9 cellular contexts compared by ENCODE assay signal in genomic region chr20:10502098-10502526, GRCh38.
DNase-seq lines count a peak whose midpoint lies in the region; ATAC-seq and TF ChIP-seq lines count a peak whose summit lies in the region.
"Had no signal": no experiment of that assay in that cellular context is flagged by ENCODE, and none has a peak within 500 bp of the region (broad histone marks: within the 10 kb centered on the region; RNA-seq: fewer than 3 reads in every experiment).

No MANE protein-coding gene starts in this region.

- H3K27me3 Mint-ChIP-seq in activated CD4-positive, alpha-beta T cell treated with anti-CD3 and anti-CD28 coated beads, Interleukin-2, amount 10 ng/mL, durations not matched to agents 24 days and 14 days = no peaks in the 10 kb centered on the region

- peak overlapping the region; percentile 5 for H3K27ac ChIP-seq in caudate nucleus (ENCODE audit: low read depth, low read length)
- H3K27ac ChIP-seq in thyroid gland = no peak overlapping the region

- peak; percentile 82 for ATAC-seq in stimulated activated naive CD8-positive, alpha-beta T cell treated with anti-CD3 and anti-CD28 coated beads, Interleukin-15, Interleukin-2, amounts not matched to agents 100 U/mL and 50 U/mL, for 24 hours
- no peak for ATAC-seq in HG03342 (IDR thresholded peaks at IDR 0.05; ENCODE audit: unreplicated experiment)

- no peak for TF ChIP-seq POLR2A in thyroid gland (IDR thresholded peaks at IDR 0.05)

- H3K4me3 Mint-ChIP-seq in activated CD4-positive, alpha-beta T cell treated with anti-CD3 and anti-CD28 coated beads, Interleukin-2, amount 10 ng/mL, durations not matched to agents 24 days and 14 days = peak overlapping the region; percentile 86

- peak; percentile 68 for DNase-seq in activated CD4-positive, alpha-beta T cell treated with anti-CD3 and anti-CD28 coated beads, Interleukin-2, amount 10 ng/mL, durations not matched to agents 24 days and 14 days
- no peak for DNase-seq in activated CD4-positive, alpha-beta T cell treated with anti-CD3 and anti-CD28 coated beads, Interleukin-2, amount 50 U/mL, for 1 hour
- peak; percentile 52 for DNase-seq in SK-MEL-5 (ENCODE audit: low read depth, low spot score)
- DNase-seq in caudate nucleus (lab: John Stamatoyannopoulos, UW) = no peak
- DNase-seq in stimulated activated naive CD8-positive, alpha-beta T cell treated with anti-CD3 and anti-CD28 coated beads, Interleukin-15, Interleukin-2, amounts not matched to agents 100 U/mL and 50 U/mL, for 24 hours = peak; percentile 15
- DNase-seq in thyroid gland = no peak
- DNase-seq in NCI-H748 (lab: John Stamatoyannopoulos, UW; ENCODE audit: unreplicated experiment) = no peak
- DNase-seq: kidney glomerular epithelial cell had no signal

- H3K4me3 ChIP-seq in thyroid gland (replicated peaks in 1 of 3) = no peak overlapping the region

- H3K9me3 Mint-ChIP-seq in activated CD4-positive, alpha-beta T cell treated with anti-CD3 and anti-CD28 coated beads, Interleukin-2, amount 10 ng/mL, durations not matched to agents 24 days and 14 days = no peaks in the 10 kb centered on the region

- H3K27ac Mint-ChIP-seq in activated CD4-positive, alpha-beta T cell treated with anti-CD3 and anti-CD28 coated beads, Interleukin-2, amount 10 ng/mL, durations not matched to agents 24 days and 14 days = peak overlapping the region; percentile 85

- in situ Hi-C loops in SK-MEL-5 (cut with HindIII; ENCODE audit: low pct_unique_long_range_greater_than_20kb, low sequenced_read_pairs) = no loop called here

- peaks cover 15 to 29% of the 10 kb centered on the region in 2 donors for H3K4me1 ChIP-seq in thyroid gland

- H3K36me3 Mint-ChIP-seq in activated CD4-positive, alpha-beta T cell treated with anti-CD3 and anti-CD28 coated beads, Interleukin-2, amount 10 ng/mL, durations not matched to agents 24 days and 14 days (ENCODE audit: low read depth) = no peaks in the 10 kb centered on the region

- H3K27me3 ChIP-seq in thyroid gland = no peaks in the 10 kb centered on the region

- no peaks in the 10 kb centered on the region for H3K36me3 ChIP-seq in thyroid gland

- H3K4me1 Mint-ChIP-seq in activated CD4-positive, alpha-beta T cell treated with anti-CD3 and anti-CD28 coated beads, Interleukin-2, amount 10 ng/mL, durations not matched to agents 24 days and 14 days = peaks cover 28% of the 10 kb centered on the region

- intact Hi-C loops in activated CD4-positive, alpha-beta T cell treated with anti-CD3 and anti-CD28 coated beads, Interleukin-2, amount 10 ng/mL, durations not matched to agents 24 days and 14 days (cut with micrococcal nuclease) = no loop called here
- intact Hi-C loops in thyroid gland (cut with DNase I) = no loop called here

- H3K9me3 ChIP-seq in thyroid gland = no peaks in the 10 kb centered on the region

- 90 to 96% methylated on average over 5 of the region's 5 CpGs for WGBS in thyroid gland, 2 donors

- no peak for TF ChIP-seq CTCF in thyroid gland (IDR thresholded peaks at IDR 0.05)

Comparison
In these comparisons a context has a peak if more than half of its experiments do, and no peak if none do; other contexts are left out.
1. DNase-seq: peak in activated CD4-positive, alpha-beta T cell treated with anti-CD3 and anti-CD28 coated beads, Interleukin-2, amount 10 ng/mL, durations not matched to agents 24 days and 14 days (single experiment), SK-MEL-5 (single experiment) and stimulated activated naive CD8-positive, alpha-beta T cell treated with anti-CD3 and anti-CD28 coated beads, Interleukin-15, Interleukin-2, amounts not matched to agents 100 U/mL and 50 U/mL, for 24 hours (single experiment); none in activated CD4-positive, alpha-beta T cell treated with anti-CD3 and anti-CD28 coated beads, Interleukin-2, amount 50 U/mL, for 1 hour (single experiment), caudate nucleus (0 of 61), thyroid gland (0 of 2) and NCI-H748 (single experiment).